Comparison of ENCODE assay signal across 15 cellular contexts in the genomic region with DNA sequence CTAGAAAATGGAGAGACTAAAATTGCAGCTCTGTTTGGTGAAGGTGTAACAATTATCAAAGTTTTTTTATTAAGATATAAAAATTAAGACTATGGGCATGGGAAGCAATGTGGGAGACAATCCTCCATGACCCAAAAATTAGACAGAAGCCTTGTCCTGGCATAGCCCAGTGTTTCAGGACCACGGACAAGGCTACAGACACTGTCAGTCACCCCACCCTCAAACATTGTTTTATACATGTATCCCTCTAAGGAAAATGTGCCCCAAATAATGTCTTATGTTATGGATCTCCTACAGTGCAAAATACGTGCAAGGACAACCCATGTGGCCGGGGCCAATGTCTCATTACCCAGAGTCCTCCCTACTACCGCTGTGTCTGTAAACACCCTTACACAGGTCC. TPM values are rescaled to one million over a fixed set of nuclear protein-coding genes. Genes with fewer than 3 reads are reported as not detected.
A peak's percentile ranks its signal among the peaks of the same experiment; 100 is the strongest.
DNase-seq lines count a peak whose midpoint lies in the region; ATAC-seq and TF ChIP-seq lines count a peak whose summit lies in the region.
"Had no signal": no experiment of that assay in that cellular context is flagged by ENCODE, and none has a peak within 500 bp of the region (broad histone marks: within the 10 kb centered on the region; RNA-seq: fewer than 3 reads in every experiment).

No MANE protein-coding gene starts in this region.

- H3K27me3 ChIP-seq in ascending aorta = no peaks in the 10 kb centered on the region

- no peak overlapping the region for H3K27ac ChIP-seq in ascending aorta
- H3K27ac ChIP-seq: spleen had no signal

- DNase-seq in ELF-1 (ENCODE audit: low read depth, low spot score) (peak; percentile 25), HuH-7 (ENCODE audit: low spot score) (peak; percentile 42), amniotic epithelial cell (ENCODE audit: low read depth) (peak; percentile 3), iris pigment epithelial cell (ENCODE audit: low read depth) (peak; percentile 31), lower leg skin (ENCODE audit: low spot score in 2 of 2) (no peak), ascending aorta (ENCODE audit: low spot score in 2 of 2) (no peak)
- DNase-seq: activated T-cell treated with anti-CD3 and anti-CD28 coated beads, Interleukin-2, amount 50 U/mL, for 72 hours; cortex of kidney; DMS79 treated with DMSO at 0.1 percent for 48 hours; NCI-H1048; NCI-H774; spleen; T-helper 17 cell had no signal

- no peaks in the 10 kb centered on the region for H3K9me3 ChIP-seq in ascending aorta
- H3K9me3 ChIP-seq: spleen had no signal

- H3K36me3 ChIP-seq in ascending aorta = no peaks in the 10 kb centered on the region
- H3K36me3 ChIP-seq: spleen had no signal

- no peaks in the 10 kb centered on the region for H3K4me1 ChIP-seq in ascending aorta
- H3K4me1 ChIP-seq: spleen had no signal

- TF ChIP-seq CTCF in lower leg skin (IDR thresholded peaks at IDR 0.05) (no peak), ascending aorta (IDR thresholded peaks at IDR 0.05) (no peak)

- no peak overlapping the region for H3K4me3 ChIP-seq in lower leg skin (ENCODE audit: low read depth, poor library complexity, severe bottlenecking)
- H3K4me3 ChIP-seq in ascending aorta = no peak overlapping the region
- H3K4me3 ChIP-seq: spleen had no signal

- intact Hi-C loops in lower leg skin (cut with DNase I; ENCODE audit: low total_unique reads) = no loop called here
- intact Hi-C loops in ascending aorta (cut with DNase I) = no loop called here

- WGBS in lower leg skin, 2 donors = 66 to 68% methylated on average over 4 of the region's 4 CpGs

- ATAC-seq in GM18520 (IDR thresholded peaks at IDR 0.05; ENCODE audit: unreplicated experiment) = no peak
- ATAC-seq: activated T-cell treated with anti-CD3 and anti-CD28 coated beads, Interleukin-2, amount 50 U/mL, for 72 hours; stimulated activated effector memory CD8-positive, alpha-beta T cell treated with anti-CD3 and anti-CD28 coated beads, Interleukin-12 subunit alpha, Interleukin-12 subunit beta, amount 100 ng/mL, for 72 hours; T-helper 17 cell had no signal

- TF ChIP-seq POLR2A in lower leg skin (IDR thresholded peaks at IDR 0.05) = no peak

RNA-seq across cellular contexts. Expression of gene HABP2, which starts 24.0 kb away (rescaled TPM):
- total RNA-seq in lower leg skin = under 1 TPM in 1 of 4 donors, not detected in 3; 0.10 TPM
- not detected for total RNA-seq in ascending aorta
- total RNA-seq: activated T-cell treated with anti-CD3 and anti-CD28 coated beads, Interleukin-2, amount 50 U/mL, for 72 hours; spleen; T-helper 17 cell had no signal

Comparison
In these comparisons a context has a peak if more than half of its experiments do, and no peak if none do; other contexts are left out.
1. DNase-seq: peak in ELF-1 (single experiment), HuH-7 (single experiment), amniotic epithelial cell (single experiment) and iris pigment epithelial cell (single experiment); none in lower leg skin (0 of 2) and ascending aorta (0 of 2).